In the genomic region with DNA sequence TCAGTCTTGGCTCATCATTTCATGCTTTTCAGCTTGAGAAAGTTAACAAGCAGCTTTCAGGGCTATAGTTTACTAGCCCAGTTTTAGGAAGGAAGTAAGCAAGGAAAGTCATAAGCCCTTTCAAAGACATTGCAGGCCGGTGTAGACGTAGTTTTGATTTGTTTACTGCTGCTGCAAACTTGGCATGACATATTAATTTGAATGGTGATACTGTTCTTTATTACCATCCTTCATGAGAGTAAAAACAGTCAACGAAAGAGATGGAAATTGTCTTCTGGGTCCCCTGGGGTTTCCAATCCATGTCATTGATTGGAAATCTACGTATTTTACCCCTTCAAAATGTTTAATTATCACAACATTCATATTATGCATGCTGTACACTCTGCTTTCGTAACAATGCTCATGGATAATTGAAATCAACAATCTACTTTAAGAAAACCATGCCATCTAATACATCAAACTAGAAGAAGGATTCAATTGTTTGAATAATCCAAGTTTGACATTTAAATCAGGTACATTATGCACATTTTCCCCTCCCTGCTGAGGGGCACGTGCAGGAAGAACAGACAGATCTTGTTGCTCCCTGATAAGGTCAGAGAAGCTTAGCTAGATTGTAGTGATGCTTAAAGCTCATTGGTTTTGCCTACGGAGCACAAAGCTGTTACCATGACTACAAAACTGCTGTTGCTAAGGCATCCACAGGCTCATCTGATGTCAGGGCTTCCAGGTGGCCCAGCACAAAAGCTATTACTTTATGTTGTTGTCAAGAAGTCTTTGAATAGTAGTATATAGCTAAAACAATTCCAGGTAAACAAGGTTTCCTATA, we compare ENCODE assay signal across 14 cellular contexts.
DNase-seq lines count a peak whose midpoint lies in the region; ATAC-seq and TF ChIP-seq lines count a peak whose summit lies in the region.
"Had no signal": no experiment of that assay in that cellular context is flagged by ENCODE, and none has a peak within 500 bp of the region (broad histone marks: within the 10 kb centered on the region; RNA-seq: fewer than 3 reads in every experiment).

No MANE protein-coding gene starts in this region.

- TF ChIP-seq CTCF in H9 (conservative IDR thresholded peaks at IDR 0.05) = no peak
- no peak for TF ChIP-seq CTCF in esophagus muscularis mucosa (IDR thresholded peaks at IDR 0.05)

- no peak overlapping the region for H2BK15ac ChIP-seq in H9 (ENCODE audit: low read depth, low read length)
- H2BK15ac ChIP-seq in mesendoderm (replicated peaks; ENCODE audit: low read depth) = no peak overlapping the region

- H3K9me3 ChIP-seq in H9 (ENCODE audit: control insufficient read depth, low read depth, low read length) (no peaks in the 10 kb centered on the region), esophagus muscularis mucosa (no peaks in the 10 kb centered on the region)
- H3K9me3 ChIP-seq: spleen, tibial artery had no signal

- peak overlapping the region in 2 of 3 experiments; percentile 14 to 42; a peak in 3 of 7 replicates for H3K27ac Mint-ChIP-seq in H9
- no peak overlapping the region for H3K27ac Mint-ChIP-seq in activated T-helper 2 cell treated with anti-CD3 and anti-CD28 coated beads, Interferon-gamma antibody, Interleukin-2, Interleukin-4, amounts not matched to agents 10 μg/mL and 5 μg/mL and 100 μg/mL, durations not matched to agents 14 hours and 24 hours and 36 hours
- H3K27ac Mint-ChIP-seq: activated naive CD4-positive, alpha-beta T cell treated with anti-CD3 and anti-CD28 coated beads for 36 hours had no signal

- H2AK5ac ChIP-seq in H9 (ENCODE audit: insufficient read length, low read length) (no peak overlapping the region), mesendoderm (ENCODE audit: low read length) (no peak overlapping the region)

- H3K4ac ChIP-seq in H9 (ENCODE audit: low read depth, low read length) = no peak overlapping the region; the same call in 1 of the 2 replicates
- no peak overlapping the region for H3K4ac ChIP-seq in mesendoderm (ENCODE audit: low read depth, low read length)

- H3K23me2 ChIP-seq in H9 (ENCODE audit: insufficient read length, low read depth, low read length, poor library complexity, severe bottlenecking) = no peaks in the 10 kb centered on the region

- no peak overlapping the region for H3K4me3 Mint-ChIP-seq in H9
- no peak overlapping the region for H3K4me3 Mint-ChIP-seq in activated T-helper 2 cell treated with anti-CD3 and anti-CD28 coated beads, Interferon-gamma antibody, Interleukin-2, Interleukin-4, amounts not matched to agents 10 μg/mL and 5 μg/mL and 100 μg/mL, durations not matched to agents 14 hours and 24 hours and 36 hours (ENCODE audit: low read depth)
- H3K4me3 Mint-ChIP-seq: activated naive CD4-positive, alpha-beta T cell treated with anti-CD3 and anti-CD28 coated beads for 36 hours had no signal

- no peak overlapping the region for H4K5ac ChIP-seq in H9 (ENCODE audit: insufficient read length, low read depth, low read length)
- H4K5ac ChIP-seq in mesendoderm (ENCODE audit: low read length) = no peak overlapping the region

- H3K27ac ChIP-seq in H9 (ENCODE audit: insufficient read length, low read depth, low read length) = no peak overlapping the region
- H3K27ac ChIP-seq in mesendoderm (ENCODE audit: low read depth, low read length) = no peak overlapping the region
- no peak overlapping the region for H3K27ac ChIP-seq in esophagus muscularis mucosa (replicated peaks in 1 of 4)
- H3K27ac ChIP-seq: cardiac muscle cell, spleen, tibial artery had no signal

- no peak overlapping the region for H3K4me3 ChIP-seq in mesendoderm (ENCODE audit: low read length)
- no peak overlapping the region for H3K4me3 ChIP-seq in esophagus muscularis mucosa
- H3K4me3 ChIP-seq: cardiac muscle cell, spleen, tibial artery had no signal

- no peak overlapping the region for H3K4me2 ChIP-seq in H9 (ENCODE audit: insufficient read depth, insufficient read length, low read length)
- no peak overlapping the region for H3K4me2 ChIP-seq in mesendoderm (ENCODE audit: low read length)

- H3K56ac ChIP-seq in H9 (ENCODE audit: insufficient read length, low read depth, low read length) (no peak overlapping the region), mesendoderm (ENCODE audit: low read length) (no peak overlapping the region)

- no peaks in the 10 kb centered on the region for H4K20me1 ChIP-seq in H9 (ENCODE audit: control insufficient read depth, insufficient read depth, insufficient read length)

- H3K23ac ChIP-seq in H9 (ENCODE audit: insufficient read length, low read depth, low read length) (no peak overlapping the region), mesendoderm (ENCODE audit: low read length) (no peak overlapping the region)

- no peak overlapping the region for H4K8ac ChIP-seq in H9 (replicated peaks; ENCODE audit: insufficient read length, low read depth, low read length)
- no peak overlapping the region for H4K8ac ChIP-seq in mesendoderm (ENCODE audit: low read depth, low read length)

- peaks cover 6 to 9% of the 10 kb centered on the region in 2 experiments for H3K4me1 Mint-ChIP-seq in H9
- H3K4me1 Mint-ChIP-seq in activated T-helper 2 cell treated with anti-CD3 and anti-CD28 coated beads, Interferon-gamma antibody, Interleukin-2, Interleukin-4, amounts not matched to agents 10 μg/mL and 5 μg/mL and 100 μg/mL, durations not matched to agents 14 hours and 24 hours and 36 hours (ENCODE audit: low read depth) = no peaks in the 10 kb centered on the region

- H3K18ac ChIP-seq in H9 (ENCODE audit: insufficient read length, low read depth, low read length) (peak overlapping the region; percentile 75), mesendoderm (ENCODE audit: low read length) (no peak overlapping the region)

- H3K4me1 ChIP-seq in H9 (ENCODE audit: insufficient read depth, low read length) (no peaks in the 10 kb centered on the region), mesendoderm (ENCODE audit: control insufficient read depth, low read depth, low read length) (no peaks in the 10 kb centered on the region), esophagus muscularis mucosa (no peaks in the 10 kb centered on the region)
- H3K4me1 ChIP-seq: spleen, tibial artery had no signal

- TF ChIP-seq POLR2A in esophagus muscularis mucosa (IDR thresholded peaks at IDR 0.05; ENCODE audit: low read depth) = no peak

- H3K79me1 ChIP-seq in H9 (ENCODE audit: insufficient read depth, low read depth, low read length, poor library complexity, severe bottlenecking) = no peaks in the 10 kb centered on the region
- H3K79me1 ChIP-seq in mesendoderm (ENCODE audit: low read length) = no peaks in the 10 kb centered on the region

- no CpG with 5 or more reads among the region's 7 CpGs for WGBS in H9 (ENCODE audit: extremely low coverage, insufficient read length, low lambda C conversion rate)
- WGBS in mesendoderm (ENCODE audit: extremely low coverage, insufficient coverage, low lambda C conversion rate) = no CpG with 5 or more reads among the region's 7 CpGs
- 56% methylated on average over 7 of the region's 7 CpGs for WGBS in esophagus muscularis mucosa

- no peak overlapping the region for H2BK12ac ChIP-seq in H9 (ENCODE audit: insufficient read length, low read depth, low read length)

- intact Hi-C loops in activated T-helper 2 cell treated with anti-CD3 and anti-CD28 coated beads, Interferon-gamma antibody, Interleukin-2, Interleukin-4, amounts not matched to agents 10 μg/mL and 5 μg/mL and 100 μg/mL, durations not matched to agents 14 hours and 24 hours and 36 hours (cut with micrococcal nuclease) = no loop called here
- intact Hi-C loops in esophagus muscularis mucosa (cut with DNase I) = no loop called here
- intact Hi-C loops in left ventricle myocardium superior (cut with micrococcal nuclease) = no loop called here

- no peak for TF ChIP-seq EP300 in esophagus muscularis mucosa (IDR thresholded peaks at IDR 0.05)

- H3K9ac ChIP-seq in H9 (ENCODE audit: extremely low read depth, insufficient read length, low read length) (no peak overlapping the region), mesendoderm (ENCODE audit: low read length) (no peak overlapping the region)

- H3K9me3 Mint-ChIP-seq in H9 = no peaks in the 10 kb centered on the region
- no peaks in the 10 kb centered on the region for H3K9me3 Mint-ChIP-seq in activated T-helper 2 cell treated with anti-CD3 and anti-CD28 coated beads, Interferon-gamma antibody, Interleukin-2, Interleukin-4, amounts not matched to agents 10 μg/mL and 5 μg/mL and 100 μg/mL, durations not matched to agents 14 hours and 24 hours and 36 hours
- H3K9me3 Mint-ChIP-seq: activated naive CD4-positive, alpha-beta T cell treated with anti-CD3 and anti-CD28 coated beads for 36 hours had no signal

- H2BK120ac ChIP-seq in H9 (ENCODE audit: low read depth, low read length, poor library complexity, severe bottlenecking) (peak overlapping the region; percentile 36), mesendoderm (ENCODE audit: low read depth, low read length) (no peak overlapping the region)

- no peaks in the 10 kb centered on the region for H3K36me3 Mint-ChIP-seq in H9 (ENCODE audit: insufficient read depth in 1 of 3, low read depth in 3 of 3)
- no peaks in the 10 kb centered on the region for H3K36me3 Mint-ChIP-seq in activated T-helper 2 cell treated with anti-CD3 and anti-CD28 coated beads, Interferon-gamma antibody, Interleukin-2, Interleukin-4, amounts not matched to agents 10 μg/mL and 5 μg/mL and 100 μg/mL, durations not matched to agents 14 hours and 24 hours and 36 hours (ENCODE audit: low read depth)

- H3K36me3 ChIP-seq in mesendoderm (ENCODE audit: control insufficient read depth, insufficient read depth, low read length) = no peaks in the 10 kb centered on the region
- no peaks in the 10 kb centered on the region for H3K36me3 ChIP-seq in esophagus muscularis mucosa
- H3K36me3 ChIP-seq: cardiac muscle cell, spleen, tibial artery had no signal

- no peaks in the 10 kb centered on the region for H3K27me3 ChIP-seq in H9 (ENCODE audit: insufficient read depth, low read length)
- H3K27me3 ChIP-seq in mesendoderm (ENCODE audit: insufficient read depth, low read length, poor library complexity) = no peaks in the 10 kb centered on the region
- no peaks in the 10 kb centered on the region for H3K27me3 ChIP-seq in esophagus muscularis mucosa
- H3K27me3 ChIP-seq: cardiac muscle cell, tibial artery had no signal

- H3K27me3 Mint-ChIP-seq in H9 (ENCODE audit: low read depth) = no peaks in the 10 kb centered on the region
- H3K27me3 Mint-ChIP-seq in activated T-helper 2 cell treated with anti-CD3 and anti-CD28 coated beads, Interferon-gamma antibody, Interleukin-2, Interleukin-4, amounts not matched to agents 10 μg/mL and 5 μg/mL and 100 μg/mL, durations not matched to agents 14 hours and 24 hours and 36 hours (ENCODE audit: low read depth) = no peaks in the 10 kb centered on the region

- H2BK20ac ChIP-seq in H9 (ENCODE audit: low read depth, low read length, poor library complexity, severe bottlenecking) = no peak overlapping the region

- DNase-seq in H9 = peak; percentile 56
- peak; percentile 55 to 62 for DNase-seq in NCI-H1930 (lab: John Stamatoyannopoulos, UW)
- DNase-seq in amniotic epithelial cell (ENCODE audit: low read depth) = peak; percentile 32
- peak; percentile 92 for DNase-seq in mesendoderm
- DNase-seq in activated T-helper 2 cell treated with anti-CD3 and anti-CD28 coated beads, Interferon-gamma antibody, Interleukin-2, Interleukin-4, amounts not matched to agents 10 μg/mL and 5 μg/mL and 100 μg/mL, durations not matched to agents 14 hours and 24 hours and 36 hours (ENCODE audit: low spot score) = no peak
- DNase-seq in esophagus muscularis mucosa (ENCODE audit: extremely low spot score) = no peak
- DNase-seq in activated CD8-positive, alpha-beta memory T cell treated with anti-CD3 and anti-CD28 coated beads for 24 hours = no peak
- DNase-seq in left ventricle myocardium superior = no peak
- DNase-seq: activated naive CD4-positive, alpha-beta T cell treated with anti-CD3 and anti-CD28 coated beads for 36 hours; NCI-H2107; spleen; T-helper 9 cell; tibial artery had no signal

- H2AFZ ChIP-seq in H9 (ENCODE audit: low read length) = no peak overlapping the region

- H4K91ac ChIP-seq in H9 (ENCODE audit: insufficient read length, low read depth, low read length) = no peak overlapping the region

- H2BK5ac ChIP-seq in H9 (ENCODE audit: insufficient read length, low read length) (no peak overlapping the region), mesendoderm (ENCODE audit: low read length) (no peak overlapping the region)

- H3K79me2 ChIP-seq in H9 (ENCODE audit: insufficient read depth, low read length) (no peaks in the 10 kb centered on the region), mesendoderm (ENCODE audit: control insufficient read depth, insufficient read depth, low read length) (no peaks in the 10 kb centered on the region)

- no peak for ATAC-seq in left ventricle myocardium superior

- peak overlapping the region; percentile 53 for H3T11ph ChIP-seq in H9 (ENCODE audit: low read length)

- H3K14ac ChIP-seq in H9 (ENCODE audit: insufficient read depth, low read length) = no peak overlapping the region; the same call in 1 of the 2 replicates

Comparison
In these comparisons a context has a peak if more than half of its experiments do, and no peak if none do; other contexts are left out.
1. DNase-seq: peak in H9 (single experiment), NCI-H1930 (2 of 2), amniotic epithelial cell (single experiment) and mesendoderm (single experiment); none in activated T-helper 2 cell treated with anti-CD3 and anti-CD28 coated beads, Interferon-gamma antibody, Interleukin-2, Interleukin-4, amounts not matched to agents 10 μg/mL and 5 μg/mL and 100 μg/mL, durations not matched to agents 14 hours and 24 hours and 36 hours (single experiment), esophagus muscularis mucosa (single experiment), activated CD8-positive, alpha-beta memory T cell treated with anti-CD3 and anti-CD28 coated beads for 24 hours (single experiment) and left ventricle myocardium superior (single experiment).